Comparison of ENCODE assay signal across 27 cellular contexts in genomic region chr2:89851583-89851905, GRCh38.
DNase-seq lines count a peak whose midpoint lies in the region; ATAC-seq, FAIRE-seq and TF ChIP-seq lines count a peak whose summit lies in the region.
"Had no signal": no experiment of that assay in that cellular context is flagged by ENCODE, and none has a peak within 500 bp of the region (broad histone marks: within the 10 kb centered on the region; RNA-seq: fewer than 3 reads in every experiment).

No MANE protein-coding gene starts in this region.

- no peaks in the 10 kb centered on the region for H3K9me3 Mint-ChIP-seq in stimulated activated naive CD8-positive, alpha-beta T cell treated with anti-CD3 and anti-CD28 coated beads, Interleukin-15, amount 100 ng/mL, for 72 hours
- H3K9me3 Mint-ChIP-seq: T-helper 1 cell treated with Interleukin-12 subunit alpha and Interleukin-12 subunit beta and Interleukin-4 antibody, amounts not matched to agents 30 μg/mL and 1 μg/mL, for 36 hours had no signal

- H3K27ac Mint-ChIP-seq in stimulated activated naive CD8-positive, alpha-beta T cell treated with anti-CD3 and anti-CD28 coated beads, Interleukin-15, amount 100 ng/mL, for 72 hours: no peak overlapping the region
- H3K27ac Mint-ChIP-seq: CD4-positive, CD25-positive, alpha-beta regulatory T cell; T-helper 1 cell treated with Interleukin-12 subunit alpha and Interleukin-12 subunit beta and Interleukin-4 antibody, amounts not matched to agents 30 μg/mL and 1 μg/mL, for 36 hours had no signal

- H3F3A ChIP-seq in Loucy (ENCODE audit: low read depth) (no peaks in the 10 kb centered on the region), MM.1S (ENCODE audit: insufficient read depth, low read length) (no peaks in the 10 kb centered on the region)

- H3K27me3 Mint-ChIP-seq in stimulated activated naive CD8-positive, alpha-beta T cell treated with anti-CD3 and anti-CD28 coated beads, Interleukin-15, amount 100 ng/mL, for 72 hours: peaks cover 16% of the 10 kb centered on the region

- H3K9me3 ChIP-seq in HepG2 (ENCODE audit: low read length): no peaks in the 10 kb centered on the region
- no peaks in the 10 kb centered on the region for H3K9me3 ChIP-seq in right lobe of liver
- H3K9me3 ChIP-seq in Loucy (ENCODE audit: insufficient read depth, low read depth, low read length): no peaks in the 10 kb centered on the region
- no peaks in the 10 kb centered on the region for H3K9me3 ChIP-seq in upper lobe of right lung
- no peaks in the 10 kb centered on the region for H3K9me3 ChIP-seq in MM.1S (replicated peaks; ENCODE audit: insufficient read depth, low read length)
- H3K9me3 ChIP-seq: BE2C had no signal

- 2% methylated on average over 1 of the region's 1 CpG for WGBS in HepG2 (ENCODE audit: low lambda C conversion rate)
- whole genome bisulfite sequencing in right lobe of liver (ENCODE audit: insufficient coverage, low coverage, low lambda C conversion rate, missing lambda C conversion rate): 35% methylated on average over 1 of the region's 1 CpG

- H3K9ac ChIP-seq in HepG2 (ENCODE audit: insufficient read depth, low read depth, low read length) (no peak overlapping the region), Loucy (ENCODE audit: low read depth, low read length, poor library complexity, severe bottlenecking) (no peak overlapping the region), MM.1S (ENCODE audit: low read length) (no peak overlapping the region)

- no TSS peak for BruUV-seq in HepG2 (replicated peaks; lab: Mats Ljungman, UMichigan)

- H3K79me2 ChIP-seq in HepG2 (ENCODE audit: insufficient read depth, low read length) (no peaks in the 10 kb centered on the region), Loucy (ENCODE audit: insufficient read depth, low read length) (no peaks in the 10 kb centered on the region), MM.1S (ENCODE audit: low read length) (no peaks in the 10 kb centered on the region)

- no peak for TF ChIP-seq POLR2A in HepG2 (IDR thresholded peaks at IDR 0.05; ENCODE audit: insufficient read depth in 1 of 2, low read depth in 2 of 2, low read length in 2 of 2)
- no peak for TF ChIP-seq POLR2A in right lobe of liver (IDR thresholded peaks at IDR 0.05)

- H3K4me1 Mint-ChIP-seq in stimulated activated naive CD8-positive, alpha-beta T cell treated with anti-CD3 and anti-CD28 coated beads, Interleukin-15, amount 100 ng/mL, for 72 hours: no peaks in the 10 kb centered on the region
- H3K4me1 Mint-ChIP-seq: CD4-positive, CD25-positive, alpha-beta regulatory T cell had no signal

- H3K4me2 ChIP-seq in HepG2 (ENCODE audit: low read depth, low read length) (no peak overlapping the region), Loucy (ENCODE audit: low read depth, low read length, poor library complexity, severe bottlenecking) (no peak overlapping the region), MM.1S (ENCODE audit: low read depth, low read length) (no peak overlapping the region)

- CTCF ChIA-PET in HepG2 (lab: Yijun Ruan, JAX; ENCODE audit: low intra/inter-chr PET ratio, low total read pairs): no interaction called here

- TF ChIP-seq EP300 in HepG2 (IDR thresholded peaks at IDR 0.05; ENCODE audit: low read depth in 2 of 2, low read length in 2 of 2) (no peak), HepG2 (CRISPR knock-in tag; IDR thresholded peaks at IDR 0.05; ENCODE audit: borderline replicate concordance) (no peak)

- FAIRE-seq in HepG2 (lab: Jason Lieb, UNC): no peak
- FAIRE-seq: GM12891, GM19239 had no signal

- intact Hi-C loops in HepG2 (cut with micrococcal nuclease; ENCODE audit: unreplicated experiment): no loop called here
- intact Hi-C loops in right lobe of liver (cut with DNase I): no loop called here
- intact Hi-C loops in upper lobe of right lung (cut with DNase I): no loop called here

- H3K4me3 Mint-ChIP-seq in stimulated activated naive CD8-positive, alpha-beta T cell treated with anti-CD3 and anti-CD28 coated beads, Interleukin-15, amount 100 ng/mL, for 72 hours: no peak overlapping the region
- H3K4me3 Mint-ChIP-seq: CD4-positive, CD25-positive, alpha-beta regulatory T cell; T-helper 1 cell treated with Interleukin-12 subunit alpha and Interleukin-12 subunit beta and Interleukin-4 antibody, amounts not matched to agents 30 μg/mL and 1 μg/mL, for 36 hours had no signal

- H3K9me2 ChIP-seq in Loucy (replicated peaks; ENCODE audit: low read depth, low read length): no peaks in the 10 kb centered on the region
- H3K9me2 ChIP-seq in MM.1S (replicated peaks; ENCODE audit: insufficient read depth, low read length): no peaks in the 10 kb centered on the region

- POLR2A ChIA-PET in HepG2 (lab: Yijun Ruan, JAX): no interaction called here

- no peak overlapping the region for H3K27ac ChIP-seq in HepG2 (ENCODE audit: extremely low read length, insufficient read depth, low read length)
- H3K27ac ChIP-seq in right lobe of liver: no peak overlapping the region
- no peak overlapping the region for H3K27ac ChIP-seq in upper lobe of right lung
- no peak overlapping the region for H3K27ac ChIP-seq in MM.1S (ENCODE audit: low read length)
- H3K27ac ChIP-seq: SK-N-MC had no signal

- TF ChIP-seq CTCF in HepG2 (CRISPR knock-in tag; IDR thresholded peaks at IDR 0.05) (no peak), right lobe of liver (IDR thresholded peaks at IDR 0.05) (no peak), Loucy (conservative IDR thresholded peaks at IDR 0.05; ENCODE audit: low read length) (no peak), upper lobe of right lung (IDR thresholded peaks at IDR 0.05) (no peak), MM.1S (IDR thresholded peaks at IDR 0.05; ENCODE audit: low read length) (no peak)

- ATAC-seq in HepG2: no peak
- ATAC-seq in right lobe of liver: no peak
- peak; percentile 8 for ATAC-seq in upper lobe of right lung
- no peak for ATAC-seq in HG03469 (IDR thresholded peaks at IDR 0.05; ENCODE audit: unreplicated experiment)
- no peak for ATAC-seq in stimulated activated naive CD8-positive, alpha-beta T cell treated with anti-CD3 and anti-CD28 coated beads, Interleukin-15, amount 100 ng/mL, for 72 hours

- no peaks in the 10 kb centered on the region for H3K36me3 ChIP-seq in HepG2 (replicated peaks in 1 of 2; ENCODE audit: control insufficient read depth in 1 of 2, insufficient read depth in 2 of 2, low read length in 2 of 2)
- H3K36me3 ChIP-seq in right lobe of liver: no peaks in the 10 kb centered on the region
- no peaks in the 10 kb centered on the region for H3K36me3 ChIP-seq in Loucy (ENCODE audit: insufficient read depth, low read length)
- no peaks in the 10 kb centered on the region for H3K36me3 ChIP-seq in upper lobe of right lung
- H3K36me3 ChIP-seq in MM.1S (replicated peaks; ENCODE audit: insufficient read depth, low read length): no peaks in the 10 kb centered on the region
- H3K36me3 ChIP-seq: BE2C had no signal

- no peak for DNase-seq in HepG2 (ENCODE audit: low spot score)
- DNase-seq in right lobe of liver: no peak
- peak; percentile 1 for DNase-seq in germinal center (ENCODE audit: low spot score)
- no peak for DNase-seq in upper lobe of right lung
- DNase-seq in MM.1S: no peak
- no peak for DNase-seq in stimulated activated naive CD8-positive, alpha-beta T cell treated with anti-CD3 and anti-CD28 coated beads, Interleukin-15, amount 100 ng/mL, for 72 hours
- DNase-seq: 8988T; ACHN; BE2C; CD4-positive, CD25-positive, alpha-beta regulatory T cell; DMS153; DND-41; KBM-7; NCI-H1048; NCI-H1417 treated with DMSO at 0.1 percent for 48 hours; NCI-H1694 treated with DMSO at 0.1 percent for 48 hours; NCI-H2081; NCI-H2227 treated with DMSO at 0.1 percent for 48 hours; NCI-H526 treated with DMSO at 0.1 percent for 48 hours; RPMI8226; SIG-M5 had no signal

- in situ Hi-C loops in HepG2 (cut with HindIII; ENCODE audit: extremely low pct_ligation_motif_present, low pct_unique_long_range_greater_than_20kb): no loop called here

- TF ChIP-seq RAD21 in HepG2 (CRISPR knock-in tag; IDR thresholded peaks at IDR 0.05): no peak

- no peaks in the 10 kb centered on the region for H4K20me1 ChIP-seq in HepG2 (ENCODE audit: insufficient read depth, low read length)
- H4K20me1 ChIP-seq in Loucy (ENCODE audit: insufficient read depth, low read length, poor library complexity, severe bottlenecking): no peaks in the 10 kb centered on the region
- H4K20me1 ChIP-seq in MM.1S (ENCODE audit: insufficient read depth, low read length): no peaks in the 10 kb centered on the region

- H3K27me3 ChIP-seq in HepG2 (ENCODE audit: control insufficient read depth in 1 of 2, insufficient read depth in 2 of 2, low read length in 2 of 2) (peaks cover 0 to 25% of the 10 kb centered on the region in 2 experiments; a peak in 2 of 5 replicates), right lobe of liver (peaks cover 0 to 15% of the 10 kb centered on the region in 2 donors), Loucy (ENCODE audit: insufficient read depth, low read length, poor library complexity, severe bottlenecking) (no peaks in the 10 kb centered on the region), upper lobe of right lung (peaks cover 18% of the 10 kb centered on the region), MM.1S (replicated peaks; ENCODE audit: insufficient read depth, low read length) (no peaks in the 10 kb centered on the region)

- H2AFZ ChIP-seq in HepG2 (ENCODE audit: low read length): no peak overlapping the region
- H2AFZ ChIP-seq in Loucy (ENCODE audit: low read length): peak overlapping the region; percentile 18; the same call in 1 of the 2 replicates
- no peak overlapping the region for H2AFZ ChIP-seq in MM.1S (ENCODE audit: low read length)

- H3K4me3 ChIP-seq in HepG2 (replicated peaks in 1 of 3; ENCODE audit: insufficient read depth in 1 of 3, low read depth in 2 of 3, low read length in 3 of 3) (no peak overlapping the region), right lobe of liver (no peak overlapping the region), Loucy (ENCODE audit: low read length, poor library complexity, severe bottlenecking) (no peak overlapping the region), upper lobe of right lung (no peak overlapping the region), MM.1S (ENCODE audit: low read length) (no peak overlapping the region)
- H3K4me3 ChIP-seq: SK-N-MC had no signal

- H3K4me1 ChIP-seq in HepG2 (ENCODE audit: insufficient read depth, low read length) (no peaks in the 10 kb centered on the region), right lobe of liver (no peaks in the 10 kb centered on the region), Loucy (ENCODE audit: insufficient read depth, low read length, poor library complexity, severe bottlenecking) (peaks cover 24% of the 10 kb centered on the region), upper lobe of right lung (no peaks in the 10 kb centered on the region), MM.1S (ENCODE audit: low read length) (no peaks in the 10 kb centered on the region)
- H3K4me1 ChIP-seq: BE2C had no signal

TF ChIP-seq in HepG2, 621 proteins besides CTCF, POLR2A, EP300 and RAD21 (continues in another document):
- TF ChIP-seq BRF2 (CRISPR knock-in tag; IDR thresholded peaks at IDR 0.05): no peak
